Comparison of ENCODE assay signal across 8 cellular contexts in genomic region chr1:54335396-54336056, GRCh38.
A peak's percentile ranks its signal among the peaks of the same experiment; 100 is the strongest.
DNase-seq lines count a peak whose midpoint lies in the region; ATAC-seq and TF ChIP-seq lines count a peak whose summit lies in the region.

No MANE protein-coding gene starts in this region.

- ATAC-seq in GM19351 (IDR thresholded peaks at IDR 0.05; ENCODE audit: unreplicated experiment) (no peak), HG03139 (IDR thresholded peaks at IDR 0.05; ENCODE audit: unreplicated experiment) (no peak), HG03097 (IDR thresholded peaks at IDR 0.05; ENCODE audit: low FRiP score, unreplicated experiment) (no peak), HG02938 (IDR thresholded peaks at IDR 0.05; ENCODE audit: unreplicated experiment) (no peak)

- TF ChIP-seq CTCF in mammary epithelial cell (conservative IDR thresholded peaks at IDR 0.05 in 1 of 2, IDR thresholded peaks at IDR 0.05 in 1 of 2; ENCODE audit: extremely low read depth in 1 of 2, insufficient read depth in 1 of 2, low read depth in 1 of 2, low read length in 2 of 2) (no peak), testis (IDR thresholded peaks at IDR 0.05) (no peak)

- peaks cover 24% of the 10 kb centered on the region for H3K79me2 ChIP-seq in mammary epithelial cell (ENCODE audit: insufficient read depth, low read length)

- intact Hi-C loops in mammary epithelial cell (cut with micrococcal nuclease), result no loop called here
- intact Hi-C loops in testis (cut with DNase I; ENCODE audit: low total_unique reads), result no loop called here

- no peaks in the 10 kb centered on the region for H3K36me3 ChIP-seq in mammary epithelial cell (ENCODE audit: insufficient read depth, low read length)
- no peaks in the 10 kb centered on the region for H3K36me3 ChIP-seq in testis (ENCODE audit: low read depth, missing control alignments)

- H3K4me3 ChIP-seq in mammary epithelial cell (replicated peaks in 1 of 3; ENCODE audit: insufficient read depth in 1 of 3, low read depth in 2 of 3, low read length in 3 of 3), result no peak overlapping the region
- no peak overlapping the region for H3K4me3 ChIP-seq in testis

- 43% methylated on average over 14 of the region's 15 CpGs for WGBS in mammary epithelial cell (ENCODE audit: low coverage, missing lambda C conversion rate)
- WGBS in testis, 2 donors, result 33 to 50% methylated on average over 15 of the region's 15 CpGs

- no peak overlapping the region for H3K9ac ChIP-seq in mammary epithelial cell (ENCODE audit: insufficient read depth, low read length)

- H3K27ac ChIP-seq in mammary epithelial cell (ENCODE audit: insufficient read depth, low read depth, low read length), result no peak overlapping the region
- peak overlapping the region; percentile 86 for H3K27ac ChIP-seq in layer of hippocampus (ENCODE audit: low read depth, low read length)
- peak overlapping the region in 1 of 2 donors; percentile 66 for H3K27ac ChIP-seq in testis

- peak; percentile 20 to 47 for DNase-seq in Kasumi-1 (lab: John Stamatoyannopoulos, UW)
- DNase-seq in mammary epithelial cell, result peak; percentile 54
- DNase-seq in testis, result peak; percentile 43

- no peak for TF ChIP-seq POLR2A in testis (IDR thresholded peaks at IDR 0.05)

- H4K20me1 ChIP-seq in mammary epithelial cell (ENCODE audit: insufficient read depth, low read length), result no peaks in the 10 kb centered on the region

- peak overlapping the region; percentile 29 for H3K4me2 ChIP-seq in mammary epithelial cell (ENCODE audit: insufficient read depth, low read depth, low read length)

- CTCF ChIA-PET in mammary epithelial cell (lab: Charles Lee; ENCODE audit: low non-redundant PET), result no interaction called here

- dilution Hi-C loops in mammary epithelial cell (cut with HindIII; ENCODE audit: low sequenced_read_pairs), result no loop called here

- no peaks in the 10 kb centered on the region for H3K27me3 ChIP-seq in mammary epithelial cell (ENCODE audit: insufficient read depth, low read length)
- H3K27me3 ChIP-seq in layer of hippocampus (ENCODE audit: control insufficient read depth, insufficient read depth, low read length), result no peaks in the 10 kb centered on the region
- no peaks in the 10 kb centered on the region for H3K27me3 ChIP-seq in testis

- H3K9me3 ChIP-seq in mammary epithelial cell (replicated peaks; ENCODE audit: insufficient read depth, low read length) (no peaks in the 10 kb centered on the region), testis (no peaks in the 10 kb centered on the region)

- H3K4me1 ChIP-seq in mammary epithelial cell (ENCODE audit: insufficient read depth, low read length), result peaks cover 28% of the 10 kb centered on the region
- H3K4me1 ChIP-seq in testis, result peaks cover 52% of the 10 kb centered on the region

- no TSS peak for BruUV-seq in mammary epithelial cell (replicated peaks; lab: Mats Ljungman, UMichigan)

- in situ Hi-C loops in mammary epithelial cell (cut with MboI; ENCODE audit: low sequenced_read_pairs in 2 of 2), result no loop called here

- peak overlapping the region; percentile 77 for H2AFZ ChIP-seq in mammary epithelial cell (ENCODE audit: low read depth, low read length)
